ENCODE assay signal across 1 cellular context in the genomic region with DNA sequence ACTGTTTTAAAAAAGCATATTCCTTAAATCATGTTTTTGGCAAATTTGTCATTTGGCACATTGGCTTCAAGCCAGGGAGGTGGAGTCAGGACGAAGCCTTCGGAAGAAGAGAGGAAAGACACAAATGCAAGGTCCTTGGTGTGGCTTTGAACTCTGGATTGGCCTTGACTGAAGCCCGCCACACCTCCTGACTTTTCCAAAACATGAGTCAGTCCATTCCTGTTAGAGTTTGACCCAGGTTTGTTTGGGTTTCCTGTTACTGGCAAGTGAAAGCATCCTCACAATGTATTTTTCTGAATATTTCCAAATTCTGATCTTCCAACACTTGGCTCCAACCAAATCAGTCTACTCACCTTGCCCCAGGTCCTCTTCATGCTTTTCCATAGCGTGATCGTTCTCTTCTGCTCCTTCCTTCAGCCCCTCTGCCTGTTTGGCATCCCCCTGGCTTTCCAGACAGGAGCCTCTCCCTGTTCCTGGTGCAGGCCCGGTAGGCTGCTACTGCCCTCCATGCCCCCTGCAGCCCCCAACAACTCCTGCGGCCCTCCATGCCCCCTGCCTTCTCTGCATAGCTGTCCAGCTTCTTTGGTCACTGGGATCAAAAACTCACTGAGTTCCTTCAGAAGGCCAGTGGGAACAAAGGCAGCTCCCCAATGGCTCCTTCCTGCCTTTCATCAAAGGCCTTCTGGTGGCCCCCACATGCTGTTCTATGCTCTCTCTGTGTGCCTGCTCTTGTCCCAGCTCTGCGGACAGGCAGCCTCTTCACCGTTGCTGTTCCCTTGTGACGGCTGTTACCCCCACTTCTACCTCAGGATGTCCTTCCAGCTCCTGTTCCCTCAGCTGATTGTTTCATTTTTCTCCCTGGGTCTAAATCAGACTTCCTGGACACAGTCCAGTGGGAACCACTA.
TF ChIP-seq lines count a peak whose summit lies in the region.

No MANE protein-coding gene starts in this region.

TF ChIP-seq in GM12891, 5 proteins besides CTCF, POLR2A, EP300 and RAD21:
- TF ChIP-seq PAX5 (IDR thresholded peaks at IDR 0.05; ENCODE audit: insufficient read depth, low read length, severe bottlenecking) (no peak), TAF1 (IDR thresholded peaks at IDR 0.05; ENCODE audit: low read depth, low read length) (no peak), SPI1 (IDR thresholded peaks at IDR 0.05; ENCODE audit: low read depth, low read length) (no peak), POLR2AphosphoS5 (IDR thresholded peaks at IDR 0.05; ENCODE audit: low read depth, low read length) (no peak)
